In genomic region chr16:16857603-16858283, GRCh38 we compare ENCODE assay signal across 1 cellular context.
TF ChIP-seq lines count a peak whose summit lies in the region.

No MANE protein-coding gene starts in this region.

TF ChIP-seq in K562, 482 proteins besides CTCF, POLR2A, EP300 and RAD21 (continued from another document):
- TF ChIP-seq ATF3 (IDR thresholded peaks at IDR 0.05) (peak; percentile 57), ATF3 (CRISPR knock-in tag; conservative IDR thresholded peaks at IDR 0.05) (no peak), JUND (IDR thresholded peaks at IDR 0.05; ENCODE audit: borderline replicate concordance, low read depth, low read length) (peak; percentile 75), JUND (tag; IDR thresholded peaks at IDR 0.05; ENCODE audit: borderline replicate concordance, low read depth, low read length) (peak; percentile 74; the same call in 2 of the 3 replicates), CBFA2T3 (IDR thresholded peaks at IDR 0.05) (0 out of 2 replicates have a peak, but pooled peaks have one; percentile 5), ATF7 (IDR thresholded peaks at IDR 0.05) (peak; percentile 84), ZNF507 (tag; conservative IDR thresholded peaks at IDR 0.05) (no peak), PKNOX1 (IDR thresholded peaks at IDR 0.05) (peak; percentile 42; the same call in 1 of the 2 replicates), PBX2 (CRISPR knock-in tag; IDR thresholded peaks at IDR 0.05; ENCODE audit: low read depth) (no peak), PBX2 (tag; conservative IDR thresholded peaks at IDR 0.05; ENCODE audit: low read depth) (peak; percentile 60), MEIS2 (IDR thresholded peaks at IDR 0.05; ENCODE audit: partially characterized antibody) (peak; percentile 68), ZFPM2 (CRISPR knock-in tag; IDR thresholded peaks at IDR 0.05) (no peak), HBP1 (CRISPR knock-in tag; IDR thresholded peaks at IDR 0.05) (no peak), ZNF79 (CRISPR knock-in tag; IDR thresholded peaks at IDR 0.05; ENCODE audit: low read depth) (peak; percentile 94)
